ENCODE assay signal across 28 cellular contexts in genomic region chr20:887137-887536, GRCh38. TPM values are rescaled to one million over a fixed set of nuclear protein-coding genes. Genes with fewer than 3 reads are reported as not detected.
"Had no signal": no experiment of that assay in that cellular context is flagged by ENCODE, and none has a peak within 500 bp of the region (broad histone marks: within the 10 kb centered on the region; RNA-seq: fewer than 3 reads in every experiment).

No MANE protein-coding gene starts in this region.

- FAIRE-seq: endothelial cell of umbilical vein, keratinocyte had no signal

- H3K9me3 ChIP-seq: gastrocnemius medialis, lower lobe of right lung, ovary, psoas muscle, sigmoid colon, stomach, thyroid gland, vagina had no signal

- H3K27me3 ChIP-seq: ovary, thyroid gland, vagina had no signal

- H3K36me3 ChIP-seq: gastrocnemius medialis, lower lobe of right lung, ovary, sigmoid colon, stomach, thyroid gland, vagina had no signal

- DNase-seq: effector CD8-positive, alpha-beta T cell; erythroblast; gastrocnemius medialis; head of caudate nucleus; left ventricle myocardium superior; lower lobe of right lung; naive thymus-derived CD8-positive, alpha-beta T cell; nephron progenitor cell; nucleus accumbens; ovary; psoas muscle; right cardiac atrium; sigmoid colon; stimulated activated CD4-positive, alpha-beta T cell treated with anti-CD3 and anti-CD28 coated beads, Interleukin-2, amount 100 ng/mL, for 24 hours; stimulated activated CD4-positive, alpha-beta T cell treated with anti-CD3 and anti-CD28 coated beads, Interleukin-4, amount 100 ng/mL, for 24 hours; stimulated activated naive CD4-positive, alpha-beta T cell treated with Interleukin-2 at 50 U/mL for 16 hours; stomach; thyroid gland; trophoblast cell had no signal

- H3K27ac ChIP-seq: gastrocnemius medialis, lower lobe of right lung, ovary, psoas muscle, sigmoid colon, stomach, thyroid gland, vagina had no signal

- ATAC-seq: gastrocnemius medialis; left ventricle myocardium superior; lower lobe of right lung; naive thymus-derived CD8-positive, alpha-beta T cell; psoas muscle; stimulated activated effector memory CD8-positive, alpha-beta T cell treated with anti-CD3 and anti-CD28 coated beads, Interleukin-12 subunit alpha, Interleukin-12 subunit beta, amount 100 ng/mL, for 72 hours had no signal

- H3K4me3 ChIP-seq: gastrocnemius medialis, lower lobe of right lung, ovary, psoas muscle, sigmoid colon, stomach, thyroid gland, vagina had no signal

RNA-seq across cellular contexts. Expression of gene ANGPT4, which starts 29.0 kb away (rescaled TPM):
- total RNA-seq: endothelial cell of umbilical vein; fibroblast of villous mesenchyme; glomerular endothelial cell; myocyte; naive thymus-derived CD8-positive, alpha-beta T cell; renal cortical epithelial cell; temporal lobe had no signal
- polyA plus RNA-seq: endothelial cell of umbilical vein; keratinocyte; naive thymus-derived CD8-positive, alpha-beta T cell had no signal
